ENCODE assay signal across 10 cellular contexts in the genomic region with DNA sequence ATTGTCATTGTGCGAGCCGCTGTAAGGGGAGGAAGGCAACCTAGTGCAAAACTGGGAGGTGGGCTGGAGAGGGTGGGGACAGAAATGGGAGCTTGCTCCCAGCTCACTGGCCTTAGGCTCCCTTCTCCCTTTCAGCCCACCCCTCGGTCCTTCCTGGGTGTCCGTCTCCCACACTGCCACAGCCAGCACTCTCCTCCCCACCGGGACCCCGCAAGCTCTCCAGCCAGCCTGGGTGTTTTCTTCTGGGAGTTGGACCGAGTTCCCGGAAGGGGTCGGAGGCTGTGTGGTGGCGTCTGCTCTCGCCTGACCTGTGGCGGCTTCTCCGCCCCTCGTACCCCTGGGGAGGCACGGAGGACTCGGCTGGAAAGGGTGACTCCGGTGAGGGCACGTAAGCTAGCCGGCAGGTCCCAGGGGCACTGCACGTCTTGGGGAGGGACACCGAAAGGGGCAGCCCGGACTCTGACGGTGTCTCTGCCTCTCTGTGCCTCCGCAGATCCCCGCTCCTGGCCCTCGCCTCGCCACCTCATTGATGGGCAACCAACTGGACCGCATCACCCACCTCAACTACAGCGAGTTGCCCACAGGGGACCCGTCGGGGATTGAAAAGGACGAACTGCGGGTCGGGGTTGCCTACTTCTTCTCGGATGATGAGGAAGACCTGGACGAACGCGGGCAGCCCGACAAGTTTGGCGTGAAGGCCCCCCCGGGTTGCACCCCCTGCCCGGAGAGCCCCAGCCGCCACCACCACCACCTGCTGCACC. TPM values are rescaled to one million over a fixed set of nuclear protein-coding genes. Genes with fewer than 3 reads are reported as not detected.
DNase-seq lines count a peak whose midpoint lies in the region; ATAC-seq and TF ChIP-seq lines count a peak whose summit lies in the region.
"Had no signal": no experiment of that assay in that cellular context is flagged by ENCODE, and none has a peak within 500 bp of the region (broad histone marks: within the 10 kb centered on the region; RNA-seq: fewer than 3 reads in every experiment).

No MANE protein-coding gene starts in this region.

- intact Hi-C loops in left ventricle myocardium superior (cut with micrococcal nuclease), result no loop called here

- ATAC-seq in left ventricle myocardium superior (no peak), HG02852 (IDR thresholded peaks at IDR 0.05; ENCODE audit: unreplicated experiment) (no peak), HG03378 (IDR thresholded peaks at IDR 0.05; ENCODE audit: unreplicated experiment) (no peak), HG03442 (IDR thresholded peaks at IDR 0.05; ENCODE audit: unreplicated experiment) (no peak)

- H3K4me3 ChIP-seq in retinal pigment epithelial cell (ENCODE audit: low read length), result peak overlapping the region; percentile 65

- DNase-seq in GM03348 (ENCODE audit: low spot score), result peak; percentile 8
- peak; percentile 28 for DNase-seq in SHP77 treated with DMSO at 0.1 percent for 48 hours (lab: John Stamatoyannopoulos, UW)
- peak; percentile 23 for DNase-seq in left ventricle myocardium superior
- DNase-seq in retinal pigment epithelial cell (ENCODE audit: low read depth), result no peak
- no peak for DNase-seq in MV-4-11 (lab: John Stamatoyannopoulos, UW)
- DNase-seq: activated B cell treated with CpG ODN at 0.5 μM for 24 hours, KG1 had no signal

- TF ChIP-seq CTCF in retinal pigment epithelial cell (conservative IDR thresholded peaks at IDR 0.05; ENCODE audit: low read depth, low read length), result no peak

RNA-seq across cellular contexts. Expression of gene LRATD1, which starts 1.1 kb away (rescaled TPM):
- 1.7 TPM for total RNA-seq in left ventricle myocardium superior
- total RNA-seq: activated B cell treated with CpG ODN at 0.5 μM for 24 hours had no signal

Comparison
In these comparisons a context has a peak if more than half of its experiments do, and no peak if none do; other contexts are left out.
1. DNase-seq: peak in GM03348 (single experiment), SHP77 treated with DMSO at 0.1 percent for 48 hours (single experiment) and left ventricle myocardium superior (single experiment); none in retinal pigment epithelial cell (single experiment) and MV-4-11 (single experiment).